In the genomic region with DNA sequence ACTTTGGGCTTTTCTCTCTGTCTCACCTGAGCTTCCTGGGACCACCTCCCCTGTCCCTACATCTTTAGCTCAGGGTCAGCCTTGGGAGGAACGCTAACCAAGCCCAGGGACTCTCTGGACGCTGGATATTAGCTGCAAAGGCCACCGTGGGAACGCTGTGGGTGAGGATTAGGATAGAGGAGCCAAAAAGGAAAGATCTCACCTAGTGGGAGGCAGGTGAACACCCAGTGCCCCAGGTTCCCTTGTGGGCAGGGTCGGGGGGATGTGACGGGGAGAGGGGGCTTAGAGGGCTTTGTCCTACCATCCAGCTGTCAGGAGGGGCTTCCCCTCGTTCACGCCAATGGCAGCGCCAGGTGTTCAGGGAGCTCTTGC, we compare ENCODE assay signal across 1 cellular context.
TF ChIP-seq lines count a peak whose summit lies in the region.

No MANE protein-coding gene starts in this region.

TF ChIP-seq in HepG2, 621 proteins besides CTCF, POLR2A, EP300 and RAD21:
- TF ChIP-seq, protein P1, sequence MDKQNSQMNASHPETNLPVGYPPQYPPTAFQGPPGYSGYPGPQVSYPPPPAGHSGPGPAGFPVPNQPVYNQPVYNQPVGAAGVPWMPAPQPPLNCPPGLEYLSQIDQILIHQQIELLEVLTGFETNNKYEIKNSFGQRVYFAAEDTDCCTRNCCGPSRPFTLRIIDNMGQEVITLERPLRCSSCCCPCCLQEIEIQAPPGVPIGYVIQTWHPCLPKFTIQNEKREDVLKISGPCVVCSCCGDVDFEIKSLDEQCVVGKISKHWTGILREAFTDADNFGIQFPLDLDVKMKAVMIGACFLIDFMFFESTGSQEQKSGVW (CRISPR knock-in tag; IDR thresholded peaks at IDR 0.05; ENCODE audit: borderline replicate concordance): no peak
- no peak for TF ChIP-seq ZFP36L1 (CRISPR knock-in tag; IDR thresholded peaks at IDR 0.05)
- TF ChIP-seq JARID2 (CRISPR knock-in tag; IDR thresholded peaks at IDR 0.05; ENCODE audit: insufficient replicate concordance): no peak
- no peak for TF ChIP-seq HCFC1 (IDR thresholded peaks at IDR 0.05; ENCODE audit: low read depth, low read length)
- TF ChIP-seq, protein P2, sequence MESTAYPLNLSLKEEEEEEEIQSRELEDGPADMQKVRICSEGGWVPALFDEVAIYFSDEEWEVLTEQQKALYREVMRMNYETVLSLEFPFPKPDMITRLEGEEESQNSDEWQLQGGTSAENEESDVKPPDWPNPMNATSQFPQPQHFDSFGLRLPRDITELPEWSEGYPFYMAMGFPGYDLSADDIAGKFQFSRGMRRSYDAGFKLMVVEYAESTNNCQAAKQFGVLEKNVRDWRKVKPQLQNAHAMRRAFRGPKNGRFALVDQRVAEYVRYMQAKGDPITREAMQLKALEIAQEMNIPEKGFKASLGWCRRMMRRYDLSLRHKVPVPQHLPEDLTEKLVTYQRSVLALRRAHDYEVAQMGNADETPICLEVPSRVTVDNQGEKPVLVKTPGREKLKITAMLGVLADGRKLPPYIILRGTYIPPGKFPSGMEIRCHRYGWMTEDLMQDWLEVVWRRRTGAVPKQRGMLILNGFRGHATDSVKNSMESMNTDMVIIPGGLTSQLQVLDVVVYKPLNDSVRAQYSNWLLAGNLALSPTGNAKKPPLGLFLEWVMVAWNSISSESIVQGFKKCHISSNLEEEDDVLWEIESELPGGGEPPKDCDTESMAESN (CRISPR knock-in tag; conservative IDR thresholded peaks at IDR 0.05): no peak
- no peak for TF ChIP-seq LCORL (IDR thresholded peaks at IDR 0.05)
- TF ChIP-seq LCORL (CRISPR knock-in tag; IDR thresholded peaks at IDR 0.05): no peak
- TF ChIP-seq CBX5 (CRISPR knock-in tag; IDR thresholded peaks at IDR 0.05; ENCODE audit: borderline replicate concordance): no peak
- TF ChIP-seq IRF2 (CRISPR knock-in tag; IDR thresholded peaks at IDR 0.05): no peak
- TF ChIP-seq, protein P3, sequence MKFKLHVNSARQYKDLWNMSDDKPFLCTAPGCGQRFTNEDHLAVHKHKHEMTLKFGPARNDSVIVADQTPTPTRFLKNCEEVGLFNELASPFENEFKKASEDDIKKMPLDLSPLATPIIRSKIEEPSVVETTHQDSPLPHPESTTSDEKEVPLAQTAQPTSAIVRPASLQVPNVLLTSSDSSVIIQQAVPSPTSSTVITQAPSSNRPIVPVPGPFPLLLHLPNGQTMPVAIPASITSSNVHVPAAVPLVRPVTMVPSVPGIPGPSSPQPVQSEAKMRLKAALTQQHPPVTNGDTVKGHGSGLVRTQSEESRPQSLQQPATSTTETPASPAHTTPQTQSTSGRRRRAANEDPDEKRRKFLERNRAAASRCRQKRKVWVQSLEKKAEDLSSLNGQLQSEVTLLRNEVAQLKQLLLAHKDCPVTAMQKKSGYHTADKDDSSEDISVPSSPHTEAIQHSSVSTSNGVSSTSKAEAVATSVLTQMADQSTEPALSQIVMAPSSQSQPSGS (CRISPR knock-in tag; IDR thresholded peaks at IDR 0.05): no peak
- TF ChIP-seq, protein P4, sequence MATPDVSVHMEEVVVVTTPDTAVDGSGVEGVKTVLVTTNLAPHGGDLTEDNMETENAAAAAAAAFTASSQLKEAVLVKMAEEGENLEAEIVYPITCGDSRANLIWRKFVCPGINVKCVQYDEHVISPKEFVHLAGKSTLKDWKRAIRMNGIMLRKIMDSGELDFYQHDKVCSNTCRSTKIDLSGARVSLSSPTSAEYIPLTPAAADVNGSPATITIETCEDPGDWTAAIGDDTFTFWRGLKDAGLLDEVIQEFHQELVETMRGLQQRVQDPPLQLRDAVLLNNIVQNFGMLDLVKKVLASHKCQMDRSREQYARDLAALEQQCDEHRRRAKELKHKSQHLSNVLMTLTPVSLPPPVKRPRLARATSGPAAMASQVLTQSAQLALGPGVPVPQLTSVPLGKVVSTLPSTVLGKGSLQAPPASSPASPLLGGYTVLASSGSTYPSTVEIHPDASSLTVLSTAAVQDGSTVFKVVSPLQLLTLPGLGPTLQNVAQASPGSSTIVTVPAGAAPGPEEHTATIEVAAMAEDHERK (CRISPR knock-in tag; IDR thresholded peaks at IDR 0.05; ENCODE audit: low read depth): no peak
- TF ChIP-seq, protein P5, sequence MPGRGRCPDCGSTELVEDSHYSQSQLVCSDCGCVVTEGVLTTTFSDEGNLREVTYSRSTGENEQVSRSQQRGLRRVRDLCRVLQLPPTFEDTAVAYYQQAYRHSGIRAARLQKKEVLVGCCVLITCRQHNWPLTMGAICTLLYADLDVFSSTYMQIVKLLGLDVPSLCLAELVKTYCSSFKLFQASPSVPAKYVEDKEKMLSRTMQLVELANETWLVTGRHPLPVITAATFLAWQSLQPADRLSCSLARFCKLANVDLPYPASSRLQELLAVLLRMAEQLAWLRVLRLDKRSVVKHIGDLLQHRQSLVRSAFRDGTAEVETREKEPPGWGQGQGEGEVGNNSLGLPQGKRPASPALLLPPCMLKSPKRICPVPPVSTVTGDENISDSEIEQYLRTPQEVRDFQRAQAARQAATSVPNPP (CRISPR knock-in tag; IDR thresholded peaks at IDR 0.05): no peak
- TF ChIP-seq, protein P6, sequence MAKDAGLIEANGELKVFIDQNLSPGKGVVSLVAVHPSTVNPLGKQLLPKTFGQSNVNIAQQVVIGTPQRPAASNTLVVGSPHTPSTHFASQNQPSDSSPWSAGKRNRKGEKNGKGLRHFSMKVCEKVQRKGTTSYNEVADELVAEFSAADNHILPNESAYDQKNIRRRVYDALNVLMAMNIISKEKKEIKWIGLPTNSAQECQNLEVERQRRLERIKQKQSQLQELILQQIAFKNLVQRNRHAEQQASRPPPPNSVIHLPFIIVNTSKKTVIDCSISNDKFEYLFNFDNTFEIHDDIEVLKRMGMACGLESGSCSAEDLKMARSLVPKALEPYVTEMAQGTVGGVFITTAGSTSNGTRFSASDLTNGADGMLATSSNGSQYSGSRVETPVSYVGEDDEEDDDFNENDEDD (CRISPR knock-in tag; IDR thresholded peaks at IDR 0.05; ENCODE audit: borderline replicate concordance): no peak
- TF ChIP-seq ATM (IDR thresholded peaks at IDR 0.05; ENCODE audit: borderline replicate concordance): no peak
